Comparison of ENCODE assay signal across 19 cellular contexts in genomic region chr15:63040954-63041353, GRCh38. TPM values are rescaled to one million over a fixed set of nuclear protein-coding genes. Genes with fewer than 3 reads are reported as not detected.
DNase-seq lines count a peak whose midpoint lies in the region; ATAC-seq and TF ChIP-seq lines count a peak whose summit lies in the region.
"Had no signal": no experiment of that assay in that cellular context is flagged by ENCODE, and none has a peak within 500 bp of the region (broad histone marks: within the 10 kb centered on the region; RNA-seq: fewer than 3 reads in every experiment).

No MANE protein-coding gene starts in this region.

- H4K20me1 ChIP-seq in mammary epithelial cell (ENCODE audit: insufficient read depth, low read length), result no peaks in the 10 kb centered on the region

- in situ Hi-C loops in mammary epithelial cell (cut with MboI; ENCODE audit: low sequenced_read_pairs in 2 of 2), result loop anchor here (10.0 to 25.0 kb wide), 2 partner anchors 186 to 204 kb away; no protein-coding TSS in a partner anchor

- ATAC-seq in HG03378 (IDR thresholded peaks at IDR 0.05; ENCODE audit: unreplicated experiment) (no peak), left lung (no peak)
- ATAC-seq: stimulated activated effector memory CD8-positive, alpha-beta T cell treated with anti-CD3 and anti-CD28 coated beads, Interleukin-12 subunit alpha, Interleukin-12 subunit beta, amount 100 ng/mL, for 72 hours had no signal

- dilution Hi-C loops in mammary epithelial cell (cut with HindIII; ENCODE audit: low sequenced_read_pairs), result loop anchor here (5.0 kb wide), 1 partner anchor 81 kb away; the partner anchor contains the start of gene LACTB

- H3K36me3 ChIP-seq in HUES48 (ENCODE audit: control insufficient read depth, insufficient read depth, low read length), result peaks cover 22% of the 10 kb centered on the region
- H3K36me3 ChIP-seq in mammary epithelial cell (ENCODE audit: insufficient read depth, low read length), result peaks cover 2% of the 10 kb centered on the region
- H3K36me3 ChIP-seq in sigmoid colon, result peaks cover 10 to 25% (median 17%) of the 10 kb centered on the region in 4 donors
- H3K36me3 ChIP-seq in left lung, result no peaks in the 10 kb centered on the region
- H3K36me3 ChIP-seq: Peyer's patch had no signal

- no peaks in the 10 kb centered on the region for H3K9me3 ChIP-seq in HUES48 (ENCODE audit: control insufficient read depth, insufficient read depth, low read length)
- no peaks in the 10 kb centered on the region for H3K9me3 ChIP-seq in mammary epithelial cell (replicated peaks; ENCODE audit: insufficient read depth, low read length)
- no peaks in the 10 kb centered on the region for H3K9me3 ChIP-seq in sigmoid colon
- H3K9me3 ChIP-seq in left lung, result no peaks in the 10 kb centered on the region
- H3K9me3 ChIP-seq: Peyer's patch had no signal

- peak overlapping the region; percentile 99 for H3K4me2 ChIP-seq in mammary epithelial cell (ENCODE audit: insufficient read depth, low read depth, low read length)
- H3K4me2 ChIP-seq: KMS-11 had no signal

- H3K4me3 ChIP-seq in HUES48 (ENCODE audit: low read depth, low read length), result peak overlapping the region; percentile 93
- no peak overlapping the region for H3K4me3 ChIP-seq in mammary epithelial cell (replicated peaks in 1 of 3; ENCODE audit: insufficient read depth in 1 of 3, low read depth in 2 of 3, low read length in 3 of 3)
- peak overlapping the region in 3 of 4 donors; percentile 86 to 90 (median 88) for H3K4me3 ChIP-seq in sigmoid colon
- no peak overlapping the region for H3K4me3 ChIP-seq in left lung

- TF ChIP-seq EP300 in sigmoid colon (IDR thresholded peaks at IDR 0.05), result no peak

- DNase-seq in mammary epithelial cell (peak; percentile 24), kidney tubule cell (ENCODE audit: low spot score) (peak; percentile 78), sigmoid colon (no peak), left lung (no peak), posterior cingulate gyrus (no peak)
- no peak for DNase-seq in activated CD8-positive, alpha-beta memory T cell treated with anti-CD3 and anti-CD28 coated beads, Interleukin-2, amount 50 U/mL, for 48 hours
- DNase-seq: activated CD4-positive, alpha-beta T cell treated with anti-CD3 and anti-CD28 coated beads, Interleukin-2, amount 10 ng/mL, durations not matched to agents 24 days and 14 days; effector CD4-positive, alpha-beta T cell; NCI-H187; NCI-H526; Peyer's patch; stimulated activated CD4-positive, alpha-beta T cell treated with anti-CD3 and anti-CD28 coated beads, Interleukin-4, amount 100 ng/mL, for 1 hour; T-helper 2 cell had no signal

- H3K79me2 ChIP-seq in mammary epithelial cell (ENCODE audit: insufficient read depth, low read length), result peaks cover 35% of the 10 kb centered on the region
- H3K79me2 ChIP-seq: parathyroid adenoma had no signal

- WGBS in mammary epithelial cell (ENCODE audit: low coverage, missing lambda C conversion rate), result 35% methylated on average over 6 of the region's 6 CpGs
- WGBS in sigmoid colon, 2 donors, result 87 to 91% methylated on average over 6 of the region's 6 CpGs

- no peak for TF ChIP-seq POLR2A in sigmoid colon (IDR thresholded peaks at IDR 0.05)

- TF ChIP-seq CTCF in mammary epithelial cell (conservative IDR thresholded peaks at IDR 0.05 in 1 of 2, IDR thresholded peaks at IDR 0.05 in 1 of 2; ENCODE audit: extremely low read depth in 1 of 2, insufficient read depth in 1 of 2, low read depth in 1 of 2, low read length in 2 of 2) (no peak), sigmoid colon (IDR thresholded peaks at IDR 0.05) (no peak), left lung (IDR thresholded peaks at IDR 0.05) (no peak)

- CTCF ChIA-PET in mammary epithelial cell (lab: Charles Lee; ENCODE audit: low non-redundant PET), result interaction anchor here (0.6 kb wide), 1 partner anchor 46 kb away, joined by 3 read pairs; no protein-coding TSS in a partner anchor

- H3K27ac ChIP-seq in HUES48 (ENCODE audit: low read depth, low read length), result peak overlapping the region; percentile 85
- H3K27ac ChIP-seq in mammary epithelial cell (ENCODE audit: insufficient read depth, low read depth, low read length), result peak overlapping the region; percentile 58
- peak overlapping the region; percentile 97 to 99 (median 98) for H3K27ac ChIP-seq in sigmoid colon
- no peak overlapping the region for H3K27ac ChIP-seq in left lung
- H3K27ac ChIP-seq: foreskin keratinocyte, KMS-11, parathyroid adenoma had no signal

- intact Hi-C loops in mammary epithelial cell (cut with micrococcal nuclease) (loop anchor here (5.0 to 10.0 kb wide), 3 partner anchors 99 to 436 kb away; no protein-coding TSS in a partner anchor), sigmoid colon (cut with DNase I) (loop anchor here (1.0 to 5.0 kb wide), 3 partner anchors 143 to 259 kb away; no protein-coding TSS in a partner anchor), left lung (cut with DNase I) (loop anchor here in 1 of 2 donors (10.0 kb wide), 2 partner anchors 256 to 364 kb away; no protein-coding TSS in a partner anchor), posterior cingulate gyrus (cut with DNase I) (loop anchor here (10.0 kb wide), 1 partner anchor 364 kb away; no protein-coding TSS in a partner anchor)

- BruUV-seq in mammary epithelial cell (replicated peaks; lab: Mats Ljungman, UMichigan), result no TSS peak

- H3K4me1 ChIP-seq in HUES48 (ENCODE audit: control insufficient read depth, insufficient read depth, low read length) (peaks cover 44% of the 10 kb centered on the region), mammary epithelial cell (ENCODE audit: insufficient read depth, low read length) (peaks cover 63% of the 10 kb centered on the region), sigmoid colon (peaks cover 0 to 9% (median 4%) of the 10 kb centered on the region in 4 donors), left lung (peaks cover 0 to 24% of the 10 kb centered on the region in 2 donors)
- H3K4me1 ChIP-seq: parathyroid adenoma had no signal

- peak overlapping the region; percentile 75 for H2AFZ ChIP-seq in mammary epithelial cell (ENCODE audit: low read depth, low read length)
- H2AFZ ChIP-seq: parathyroid adenoma had no signal

- H3K9ac ChIP-seq in HUES48 (ENCODE audit: low read depth, low read length) (0 out of 2 replicates have a peak overlapping the region, but pooled peaks have one; percentile 8), mammary epithelial cell (ENCODE audit: insufficient read depth, low read length) (peak overlapping the region; percentile 35)
- H3K9ac ChIP-seq: KMS-11, parathyroid adenoma had no signal

- H3K27me3 ChIP-seq in HUES48 (ENCODE audit: control insufficient read depth, insufficient read depth, low read length) (0 out of 2 replicates have a peak, but pooled peaks cover 4% of the 10 kb centered on the region), mammary epithelial cell (ENCODE audit: insufficient read depth, low read length) (no peaks in the 10 kb centered on the region), sigmoid colon (no peaks in the 10 kb centered on the region), left lung (peaks cover 22 to 66% of the 10 kb centered on the region in 2 donors)
- H3K27me3 ChIP-seq: foreskin keratinocyte, Peyer's patch had no signal

RNA-seq across cellular contexts. Expression of gene TPM1, which starts 1.6 kb away (rescaled TPM):
- 1,000 to 10,000 TPM in 1 of 2 donors, 100 to 1,000 TPM in 1; 463 to 1,538 TPM for total RNA-seq in mammary epithelial cell
- polyA plus RNA-seq in mammary epithelial cell, result 241 TPM
- 182 TPM for polyA minus RNA-seq in mammary epithelial cell
- total RNA-seq in sigmoid colon, result 1,000 to 10,000 TPM; 2,634 to 4,179 (median 3,850) TPM
- polyA plus RNA-seq in sigmoid colon, result 100 to 1,000 TPM; 438 to 950 (median 563) TPM
- 100 to 1,000 TPM; 196 to 330 TPM for total RNA-seq in left lung

Comparison
In these comparisons a context has a peak if more than half of its experiments do, and no peak if none do; other contexts are left out.
1. H3K27ac ChIP-seq: peak in HUES48 (single experiment), mammary epithelial cell (single experiment) and sigmoid colon (4 of 4); none in left lung (0 of 2).
2. H3K4me3 ChIP-seq: peak in HUES48 (single experiment) and sigmoid colon (3 of 4); none in mammary epithelial cell (0 of 3) and left lung (0 of 2).
3. DNase-seq: peak in mammary epithelial cell (single experiment) and kidney tubule cell (single experiment); none in sigmoid colon (single experiment), activated CD8-positive, alpha-beta memory T cell treated with anti-CD3 and anti-CD28 coated beads, Interleukin-2, amount 50 U/mL, for 48 hours (single experiment), left lung (0 of 2) and posterior cingulate gyrus (0 of 10).